In the genomic region with DNA sequence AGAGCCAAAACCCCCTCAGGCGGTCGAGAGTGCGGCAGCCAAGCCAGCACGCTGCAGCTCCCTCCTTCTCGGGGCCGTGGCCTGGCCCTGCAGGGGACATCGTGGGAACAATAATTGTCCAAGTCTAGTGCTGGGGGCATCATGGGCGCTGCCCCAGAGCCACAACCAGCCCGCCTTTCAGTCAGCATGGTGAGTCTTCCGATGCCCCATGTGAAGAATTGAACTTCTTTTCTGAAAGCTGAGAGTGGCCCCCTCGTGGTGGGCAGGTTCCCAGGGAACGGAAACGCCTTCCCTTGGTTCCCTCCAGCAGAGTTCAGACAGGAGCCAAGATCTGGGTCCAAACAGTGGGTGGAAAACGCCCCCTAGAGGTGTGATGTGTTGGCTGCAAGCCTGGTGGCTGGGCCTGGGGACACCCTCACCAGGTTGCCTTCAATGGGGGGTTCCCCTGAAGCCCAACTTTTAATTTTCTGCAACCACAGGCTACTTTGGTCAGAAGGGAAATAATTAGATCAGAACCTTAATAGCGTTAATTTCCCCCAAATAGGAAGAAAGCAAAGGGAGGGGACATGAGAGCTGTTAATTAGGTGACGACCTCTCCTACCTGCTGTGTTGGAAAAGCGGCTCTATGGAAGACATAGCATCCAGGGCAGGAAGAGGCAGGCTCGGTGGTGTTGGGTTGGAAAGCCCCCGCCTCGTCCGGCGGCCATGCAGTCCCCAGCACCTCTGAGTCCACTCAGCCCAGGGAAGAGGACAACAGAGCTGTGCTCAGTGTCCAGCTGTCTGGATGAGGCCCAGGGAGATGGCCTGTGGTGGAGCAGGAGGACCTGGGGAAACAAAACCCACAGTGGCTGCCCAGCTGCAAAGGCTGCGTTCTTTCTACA, we compare ENCODE assay signal across 10 cellular contexts. TPM values are rescaled to one million over a fixed set of nuclear protein-coding genes. Genes with fewer than 3 reads are reported as not detected.
DNase-seq lines count a peak whose midpoint lies in the region; ATAC-seq, FAIRE-seq and TF ChIP-seq lines count a peak whose summit lies in the region.
"Had no signal": no experiment of that assay in that cellular context is flagged by ENCODE, and none has a peak within 500 bp of the region (broad histone marks: within the 10 kb centered on the region; RNA-seq: fewer than 3 reads in every experiment).

No MANE protein-coding gene starts in this region.

- no peaks in the 10 kb centered on the region for H3K36me3 Mint-ChIP-seq in T-helper 2 cell treated with Interferon-gamma antibody and Interleukin-4, amounts not matched to agents 5 μg/mL and 100 μg/mL, for 36 hours (ENCODE audit: low read depth)
- H3K36me3 Mint-ChIP-seq in astrocyte (ENCODE audit: low read depth, unreplicated experiment): peaks cover 4% of the 10 kb centered on the region

- peaks cover 2% of the 10 kb centered on the region for H3K27me3 Mint-ChIP-seq in T-helper 2 cell treated with Interferon-gamma antibody and Interleukin-4, amounts not matched to agents 5 μg/mL and 100 μg/mL, for 36 hours (ENCODE audit: low read depth)
- peaks cover 24% of the 10 kb centered on the region for H3K27me3 Mint-ChIP-seq in astrocyte (ENCODE audit: low read depth, unreplicated experiment)
- H3K27me3 Mint-ChIP-seq: stimulated activated naive CD8-positive, alpha-beta T cell treated with anti-CD3 and anti-CD28 coated beads, Interleukin-15, Interleukin-2, amounts not matched to agents 100 ng/mL and 50 ng/mL, for 24 hours had no signal

- H4K20me1 ChIP-seq in astrocyte (ENCODE audit: insufficient read depth, low read length) (no peaks in the 10 kb centered on the region), hepatocyte (ENCODE audit: insufficient read depth, poor library complexity, severe bottlenecking) (no peaks in the 10 kb centered on the region)

- WGBS in hepatocyte (ENCODE audit: low lambda C conversion rate, missing lambda C conversion rate): 37% methylated on average over 23 of the region's 23 CpGs

- H3K4me3 ChIP-seq in astrocyte (ENCODE audit: insufficient read depth, low read depth, low read length) (no peak overlapping the region), hepatocyte (no peak overlapping the region), skeletal muscle cell (ENCODE audit: low read depth, low read length) (no peak overlapping the region)

- no peaks in the 10 kb centered on the region for H3K9me3 Mint-ChIP-seq in T-helper 2 cell treated with Interferon-gamma antibody and Interleukin-4, amounts not matched to agents 5 μg/mL and 100 μg/mL, for 36 hours
- H3K9me3 Mint-ChIP-seq in astrocyte (ENCODE audit: unreplicated experiment): no peaks in the 10 kb centered on the region
- H3K9me3 Mint-ChIP-seq: stimulated activated naive CD8-positive, alpha-beta T cell treated with anti-CD3 and anti-CD28 coated beads, Interleukin-15, Interleukin-2, amounts not matched to agents 100 ng/mL and 50 ng/mL, for 24 hours had no signal

- H3K9me3 ChIP-seq in astrocyte (ENCODE audit: insufficient read depth, low read depth, low read length) (no peaks in the 10 kb centered on the region), hepatocyte (ENCODE audit: low read depth) (no peaks in the 10 kb centered on the region)

- no peak for ATAC-seq in HG03342 (IDR thresholded peaks at IDR 0.05; ENCODE audit: unreplicated experiment)

- peaks cover 24% of the 10 kb centered on the region for H3K4me1 Mint-ChIP-seq in T-helper 2 cell treated with Interferon-gamma antibody and Interleukin-4, amounts not matched to agents 5 μg/mL and 100 μg/mL, for 36 hours (ENCODE audit: low read depth)
- peaks cover 21% of the 10 kb centered on the region for H3K4me1 Mint-ChIP-seq in astrocyte (ENCODE audit: low read depth, unreplicated experiment)

- H3K9me2 ChIP-seq in hepatocyte (replicated peaks; ENCODE audit: insufficient read depth): no peaks in the 10 kb centered on the region

- H2AFZ ChIP-seq in astrocyte (ENCODE audit: low read depth, low read length) (peak overlapping the region; percentile 30), hepatocyte (no peak overlapping the region)

- H3K4me2 ChIP-seq in astrocyte (ENCODE audit: low read length) (peak overlapping the region; percentile 63), hepatocyte (peak overlapping the region; percentile 53)

- DNase-seq in NK-92 treated with Interleukin-12 subunit alpha and Interleukin-12 subunit beta, amount 100 ng/mL, for 24 hours (lab: John Stamatoyannopoulos, UW): peak; percentile 66
- DNase-seq in NK-92 (lab: John Stamatoyannopoulos, UW; ENCODE audit: unreplicated experiment): no peak
- DNase-seq in NCI-H2081 (lab: John Stamatoyannopoulos, UW): peak; percentile 88 to 89
- DNase-seq in T-helper 2 cell treated with Interferon-gamma antibody and Interleukin-4, amounts not matched to agents 5 μg/mL and 100 μg/mL, for 36 hours (ENCODE audit: low spot score): peak; percentile 78
- peak; percentile 70 for DNase-seq in astrocyte (ENCODE audit: low read depth)
- DNase-seq in hepatocyte (ENCODE audit: low spot score): peak; percentile 94
- peak; percentile 48 for DNase-seq in skeletal muscle cell (ENCODE audit: low read depth)

- H3K27ac Mint-ChIP-seq in T-helper 2 cell treated with Interferon-gamma antibody and Interleukin-4, amounts not matched to agents 5 μg/mL and 100 μg/mL, for 36 hours: peak overlapping the region; percentile 52
- H3K27ac Mint-ChIP-seq in astrocyte (ENCODE audit: unreplicated experiment): peak overlapping the region; percentile 99
- H3K27ac Mint-ChIP-seq: stimulated activated naive CD8-positive, alpha-beta T cell treated with anti-CD3 and anti-CD28 coated beads, Interleukin-15, Interleukin-2, amounts not matched to agents 100 ng/mL and 50 ng/mL, for 24 hours had no signal

- H3K27me3 ChIP-seq in astrocyte (ENCODE audit: insufficient read depth, low read length) (peaks cover 9% of the 10 kb centered on the region), hepatocyte (no peaks in the 10 kb centered on the region)

- TF ChIP-seq CTCF in astrocyte (IDR thresholded peaks at IDR 0.05; ENCODE audit: insufficient read depth, low read depth, low read length): peak; percentile 98
- TF ChIP-seq CTCF in hepatocyte (IDR thresholded peaks at IDR 0.05; ENCODE audit: poor library complexity): peak; percentile 96

- H3K27ac ChIP-seq in astrocyte (ENCODE audit: low read depth, low read length): no peak overlapping the region
- H3K27ac ChIP-seq in hepatocyte: no peak overlapping the region

- no peak overlapping the region for H3K4me3 Mint-ChIP-seq in T-helper 2 cell treated with Interferon-gamma antibody and Interleukin-4, amounts not matched to agents 5 μg/mL and 100 μg/mL, for 36 hours
- peak overlapping the region; percentile 80 for H3K4me3 Mint-ChIP-seq in astrocyte (ENCODE audit: unreplicated experiment)
- H3K4me3 Mint-ChIP-seq: stimulated activated naive CD8-positive, alpha-beta T cell treated with anti-CD3 and anti-CD28 coated beads, Interleukin-15, Interleukin-2, amounts not matched to agents 100 ng/mL and 50 ng/mL, for 24 hours had no signal

- H3K9ac ChIP-seq in astrocyte (ENCODE audit: low read length): no peak overlapping the region

- H3K36me3 ChIP-seq in astrocyte (ENCODE audit: insufficient read depth, low read length) (no peaks in the 10 kb centered on the region), hepatocyte (replicated peaks; ENCODE audit: insufficient read depth, low read depth) (no peaks in the 10 kb centered on the region)

- H3K79me2 ChIP-seq in astrocyte (ENCODE audit: insufficient read depth, low read length): no peaks in the 10 kb centered on the region
- H3K79me2 ChIP-seq in hepatocyte: no peaks in the 10 kb centered on the region

- no peak for FAIRE-seq in astrocyte (lab: Jason Lieb, UNC)
- FAIRE-seq: A204.1 had no signal

- H3K4me1 ChIP-seq in astrocyte (ENCODE audit: insufficient read depth, low read length) (peaks cover 32% of the 10 kb centered on the region), hepatocyte (ENCODE audit: insufficient read depth) (peaks cover 8% of the 10 kb centered on the region)

RNA-seq across cellular contexts. Expression of gene MRGBP, which starts 4.7 kb away (rescaled TPM):
- total RNA-seq in astrocyte (18.7 and 19.3 TPM in 2 replicates), hepatocyte (14.0 and 18.9 TPM in 2 replicates)
- 18.9 and 20.5 TPM in 2 replicates for polyA plus RNA-seq in hepatocyte

RNA-seq across cellular contexts. Expression of gene OGFR, which starts 13.1 kb away (rescaled TPM):
- total RNA-seq in astrocyte (93.4 and 96.5 TPM in 2 replicates), hepatocyte (43.8 and 47.6 TPM in 2 replicates)
- 76.2 and 80.8 TPM in 2 replicates for polyA plus RNA-seq in hepatocyte

RNA-seq across cellular contexts. Expression of gene COL9A3, which starts 25.3 kb away (rescaled TPM):
- total RNA-seq in astrocyte (43.0 and 54.3 TPM in 2 replicates), hepatocyte (22.6 and 23.9 TPM in 2 replicates)
- 68.1 and 77.0 TPM in 2 replicates for polyA plus RNA-seq in hepatocyte
